ENCODE assay signal across 17 cellular contexts in the genomic region with DNA sequence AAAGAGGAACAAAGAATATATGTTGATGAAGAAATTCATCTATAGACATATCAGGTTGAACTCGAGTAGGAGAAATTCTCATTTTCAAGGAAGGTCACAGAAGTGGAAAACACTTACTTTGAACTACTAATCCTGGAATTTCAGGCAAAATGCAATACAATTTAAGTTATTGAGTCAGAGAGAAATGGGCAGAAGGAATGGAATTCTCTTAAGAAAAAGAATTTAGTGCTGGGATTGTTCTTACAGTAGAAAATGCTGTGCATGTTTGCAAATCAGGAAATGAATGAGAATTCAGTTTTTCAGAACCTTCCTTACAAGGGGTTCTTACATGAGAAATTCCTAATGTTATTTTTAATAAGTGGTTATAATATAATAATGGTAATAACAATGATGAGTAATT.
A peak's percentile ranks its signal among the peaks of the same experiment; 100 is the strongest.
DNase-seq lines count a peak whose midpoint lies in the region; ATAC-seq and TF ChIP-seq lines count a peak whose summit lies in the region.
"Had no signal": no experiment of that assay in that cellular context is flagged by ENCODE, and none has a peak within 500 bp of the region (broad histone marks: within the 10 kb centered on the region; RNA-seq: fewer than 3 reads in every experiment).

No MANE protein-coding gene starts in this region.

- no peaks in the 10 kb centered on the region for H3K9me3 Mint-ChIP-seq in HFFc6

- 100% methylated on average over 1 of the region's 1 CpG for WGBS in mesenchymal stem cell

- H3K36me3 Mint-ChIP-seq in HFFc6 (ENCODE audit: low read depth): peaks cover 5% of the 10 kb centered on the region; the same call in 1 of the 2 replicates

- H3K4ac ChIP-seq in mesenchymal stem cell (ENCODE audit: low read depth in 1 of 2, low read length in 2 of 2): no peak overlapping the region

- no peak overlapping the region for H3K27ac ChIP-seq in mesenchymal stem cell (ENCODE audit: low read length, poor library complexity, severe bottlenecking)
- H3K27ac ChIP-seq: C4-2B, KMS-11 had no signal

- no peak overlapping the region for H3K18ac ChIP-seq in mesenchymal stem cell (ENCODE audit: low read depth in 1 of 2, low read length in 2 of 2)

- H3K27me3 Mint-ChIP-seq in HFFc6 (ENCODE audit: insufficient read depth): no peaks in the 10 kb centered on the region

- H3K4me3 Mint-ChIP-seq in HFFc6: no peak overlapping the region

- H2AFZ ChIP-seq in mesenchymal stem cell (ENCODE audit: low read depth, low read length): no peak overlapping the region

- no peaks in the 10 kb centered on the region for H3K79me1 ChIP-seq in mesenchymal stem cell (replicated peaks; ENCODE audit: low read length, poor library complexity, severe bottlenecking)

- H2AK5ac ChIP-seq in mesenchymal stem cell (ENCODE audit: low read length, severe bottlenecking): no peak overlapping the region

- H3K9me3 ChIP-seq in mesenchymal stem cell (ENCODE audit: control insufficient read depth, low read length): no peaks in the 10 kb centered on the region

- H3K4me1 ChIP-seq in mesenchymal stem cell (ENCODE audit: control insufficient read depth, insufficient read depth, low read depth, low read length): no peaks in the 10 kb centered on the region

- no peak overlapping the region for H2BK5ac ChIP-seq in mesenchymal stem cell (ENCODE audit: low read depth, low read length, poor library complexity, severe bottlenecking)

- peaks cover 62% of the 10 kb centered on the region for H3K4me1 Mint-ChIP-seq in HFFc6 (ENCODE audit: low read depth)

- no peak overlapping the region for H3K4me3 ChIP-seq in AG10803 (ENCODE audit: low read length)
- H3K4me3 ChIP-seq in mesenchymal stem cell (ENCODE audit: insufficient read depth in 1 of 2, low read depth in 1 of 2, low read length in 2 of 2): no peak overlapping the region

- H4K91ac ChIP-seq in mesenchymal stem cell (ENCODE audit: low read length): no peak overlapping the region

- no peak overlapping the region for H2BK120ac ChIP-seq in mesenchymal stem cell (ENCODE audit: low read depth, low read length)

- peak overlapping the region; percentile 52 for H3K9ac ChIP-seq in mesenchymal stem cell (ENCODE audit: low read length)
- H3K9ac ChIP-seq: KMS-11 had no signal

- ATAC-seq in Right ventricle myocardium superior (ENCODE audit: poor library complexity): no peak
- ATAC-seq: HepG2 had no signal

- no peak overlapping the region for H3K4me2 ChIP-seq in mesenchymal stem cell (ENCODE audit: low read length, poor library complexity, severe bottlenecking)
- H3K4me2 ChIP-seq: KMS-11 had no signal

- H3K14ac ChIP-seq in mesenchymal stem cell (ENCODE audit: low read length in 2 of 2): no peak overlapping the region

- no peaks in the 10 kb centered on the region for H3K36me3 ChIP-seq in mesenchymal stem cell (ENCODE audit: control insufficient read depth in 1 of 2, insufficient read depth in 2 of 2, low read depth in 1 of 2, low read length in 2 of 2)

- no peak overlapping the region for H2BK15ac ChIP-seq in mesenchymal stem cell (ENCODE audit: low read depth, poor library complexity, severe bottlenecking)

- DNase-seq in AG10803 (ENCODE audit: low read depth): peak; percentile 83
- peak; percentile 23 for DNase-seq in HFFc6
- DNase-seq in astrocyte of the hippocampus (ENCODE audit: low read depth, low spot score): peak; percentile 27
- no peak for DNase-seq in mesenchymal stem cell
- no peak for DNase-seq in Right ventricle myocardium superior
- no peak for DNase-seq in GOT3 (lab: John Stamatoyannopoulos, UW)
- no peak for DNase-seq in NCI-H1694 treated with DMSO at 0.1 percent for 48 hours (lab: John Stamatoyannopoulos, UW)
- DNase-seq in OCI-M2 (lab: John Stamatoyannopoulos, UW; ENCODE audit: unreplicated experiment): no peak
- DNase-seq: NCI-H1105, NCI-H1694, NCI-H2107, NCI-H2227 treated with DMSO at 0.1 percent for 48 hours, NCI-H524, SIG-M5 had no signal

- H3K27ac Mint-ChIP-seq in HFFc6: peak overlapping the region; percentile 44

- no peak overlapping the region for H4K8ac ChIP-seq in mesenchymal stem cell (ENCODE audit: low read length)

- intact Hi-C loops in Right ventricle myocardium superior (cut with DNase I): no loop called here

- H3K23ac ChIP-seq in mesenchymal stem cell (ENCODE audit: low read length in 2 of 2): no peak overlapping the region

- TF ChIP-seq CTCF in AG10803 (conservative IDR thresholded peaks at IDR 0.05; ENCODE audit: low read length) (no peak), HFFc6 (IDR thresholded peaks at IDR 0.05) (no peak)

- no peaks in the 10 kb centered on the region for H3K27me3 ChIP-seq in mesenchymal stem cell (ENCODE audit: control insufficient read depth in 1 of 2, insufficient read depth in 1 of 2, low read length in 2 of 2)

- no peak overlapping the region for H2BK12ac ChIP-seq in mesenchymal stem cell (ENCODE audit: low read length in 2 of 2)

Comparison
In these comparisons a context has a peak if more than half of its experiments do, and no peak if none do; other contexts are left out.
1. DNase-seq: peak in AG10803 (single experiment), HFFc6 (single experiment) and astrocyte of the hippocampus (single experiment); none in mesenchymal stem cell (single experiment), Right ventricle myocardium superior (single experiment), GOT3 (single experiment), NCI-H1694 treated with DMSO at 0.1 percent for 48 hours (single experiment) and OCI-M2 (single experiment).